Comparison of ENCODE assay signal across 8 cellular contexts in genomic region chr7:123537026-123537642, GRCh38. TPM values are rescaled to one million over a fixed set of nuclear protein-coding genes. Genes with fewer than 3 reads are reported as not detected.
A peak's percentile ranks its signal among the peaks of the same experiment; 100 is the strongest.
DNase-seq lines count a peak whose midpoint lies in the region; ATAC-seq and TF ChIP-seq lines count a peak whose summit lies in the region.

No MANE protein-coding gene starts in this region.

- ATAC-seq in heart left ventricle: no peak
- no peak for ATAC-seq in upper lobe of right lung
- ATAC-seq in HG02981 (IDR thresholded peaks at IDR 0.05; ENCODE audit: unreplicated experiment): no peak
- no peak for ATAC-seq in HG02884 (IDR thresholded peaks at IDR 0.05; ENCODE audit: unreplicated experiment)

- no peaks in the 10 kb centered on the region for H3K9me3 ChIP-seq in heart left ventricle
- no peaks in the 10 kb centered on the region for H3K9me3 ChIP-seq in Peyer's patch
- no peaks in the 10 kb centered on the region for H3K9me3 ChIP-seq in upper lobe of right lung

- 41 to 59% (median 50%) methylated on average over 3 of the region's 3 CpGs for WGBS in heart left ventricle, 4 donors

- intact Hi-C loops in heart left ventricle (cut with DNase I) (loop anchor here in 6 of 10 donors (2.0 to 5.0 kb wide), 3 partner anchors 20 to 45 kb away; partner anchors contain the start of gene NDUFA5 (in 1 of the 6)), cardiac septum (cut with DNase I) (loop anchor here (5.0 kb wide), 1 partner anchor 45 kb away; no protein-coding TSS in a partner anchor), upper lobe of right lung (cut with DNase I) (no loop called here)

- peaks cover 0 to 23% (median 9%) of the 10 kb centered on the region in 12 donors for H3K4me1 ChIP-seq in heart left ventricle
- H3K4me1 ChIP-seq in Peyer's patch: peaks cover 0 to 9% (median 3%) of the 10 kb centered on the region in 4 donors
- H3K4me1 ChIP-seq in upper lobe of right lung: peaks cover 5% of the 10 kb centered on the region

- H3K27me3 ChIP-seq in heart left ventricle (no peaks in the 10 kb centered on the region), Peyer's patch (no peaks in the 10 kb centered on the region), upper lobe of right lung (no peaks in the 10 kb centered on the region)

- H3K36me3 ChIP-seq in heart left ventricle (peaks cover 0 to 29% (median 8%) of the 10 kb centered on the region in 9 donors), Peyer's patch (no peaks in the 10 kb centered on the region), upper lobe of right lung (peaks cover 13% of the 10 kb centered on the region)

- TF ChIP-seq POLR2A in heart left ventricle (IDR thresholded peaks at IDR 0.05) (no peak), Peyer's patch (IDR thresholded peaks at IDR 0.05) (no peak)

- peak; percentile 13 to 71 (median 47) for TF ChIP-seq CTCF in heart left ventricle (IDR thresholded peaks at IDR 0.05)
- TF ChIP-seq CTCF in Peyer's patch (IDR thresholded peaks at IDR 0.05): peak in 5 of 6 experiments; percentile 22 to 55 (median 46)
- peak; percentile 33 for TF ChIP-seq CTCF in foreskin fibroblast (IDR thresholded peaks at IDR 0.05; ENCODE audit: low read depth, low read length)
- peak; percentile 64 for TF ChIP-seq CTCF in upper lobe of right lung (IDR thresholded peaks at IDR 0.05)

- H3K27ac ChIP-seq in heart left ventricle (no peak overlapping the region), Peyer's patch (no peak overlapping the region), upper lobe of right lung (no peak overlapping the region)

- DNase-seq in heart left ventricle (no peak), cardiac septum (ENCODE audit: low spot score) (no peak), Peyer's patch (no peak), foreskin fibroblast (peak in 1 of 2 donors; percentile 49), upper lobe of right lung (no peak), anterior cingulate cortex (lab: John Stamatoyannopoulos, UW) (no peak)

- no peak overlapping the region for H3K4me3 ChIP-seq in heart left ventricle
- H3K4me3 ChIP-seq in Peyer's patch: no peak overlapping the region
- no peak overlapping the region for H3K4me3 ChIP-seq in foreskin fibroblast (ENCODE audit: low read depth in 1 of 2, low read length in 2 of 2)
- no peak overlapping the region for H3K4me3 ChIP-seq in upper lobe of right lung

RNA-seq across cellular contexts. Expression of gene IQUB, which starts 2.7 kb away (rescaled TPM):
- total RNA-seq in heart left ventricle (1 to 10 TPM in 1 of 9 donors, under 1 TPM in 8; 0.24 to 1.3 (median 0.63) TPM), cardiac septum (0.78 TPM), Peyer's patch (not detected), upper lobe of right lung (0.75 TPM)
- under 1 TPM in 1 of 2 donors, not detected in 1; 0.19 TPM for polyA plus RNA-seq in heart left ventricle

RNA-seq across cellular contexts. Expression of gene NDUFA5, which starts 20.5 kb away (rescaled TPM):
- total RNA-seq in heart left ventricle (100 to 1,000 TPM; 109 to 332 (median 245) TPM), cardiac septum (210 TPM), Peyer's patch (10 to 100 TPM; 35.7 to 55.2 (median 45.4) TPM), upper lobe of right lung (67.1 TPM)
- polyA plus RNA-seq in heart left ventricle: 100 to 1,000 TPM; 144 to 415 TPM
